Comparison of ENCODE assay signal across 1 cellular context in the genomic region with DNA sequence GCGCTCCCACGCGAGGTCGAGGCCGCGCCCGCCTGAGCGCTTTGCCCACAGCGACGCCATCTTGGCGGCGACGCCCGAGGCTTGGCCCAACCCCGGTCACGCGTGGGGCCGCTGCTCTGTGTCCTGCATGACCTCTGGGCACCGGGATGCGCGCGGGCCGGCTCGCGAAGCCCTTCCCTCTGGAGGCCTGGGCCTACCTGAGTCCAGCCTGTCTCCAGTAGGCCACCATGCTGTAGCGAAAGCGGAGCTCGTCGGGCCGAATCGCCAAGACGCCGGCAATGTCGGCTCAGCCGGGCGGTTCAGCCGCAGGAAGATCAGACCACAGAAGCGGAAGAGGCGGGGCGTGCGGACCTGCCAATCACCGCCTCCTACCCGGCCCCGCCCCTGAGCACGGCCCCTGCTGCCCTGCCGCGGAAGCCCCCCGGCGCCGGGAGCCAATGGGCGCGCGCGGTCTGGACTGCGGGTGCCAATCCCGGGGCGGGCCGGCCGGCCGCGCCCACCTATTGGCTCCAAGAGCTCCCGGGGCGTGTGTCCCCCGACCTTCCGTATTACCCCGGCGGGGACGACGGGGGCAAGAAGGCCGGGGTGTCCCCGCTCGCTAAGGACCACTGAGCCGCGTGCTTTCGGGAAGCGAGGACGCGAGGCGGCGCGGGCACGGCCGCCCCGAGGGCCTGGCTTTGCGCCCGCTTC.
A peak's percentile ranks its signal among the peaks of the same experiment; 100 is the strongest.
TF ChIP-seq lines count a peak whose summit lies in the region.

A gene (minus strand): TSS at position 313 of the 690 bp plus-strand sequence. CDS start 84 bp downstream, at position 229.

TF ChIP-seq in HCT116, 20 proteins besides CTCF, POLR2A, EP300 and RAD21 (continued from another document):
- TF ChIP-seq YY1 (IDR thresholded peaks at IDR 0.05; ENCODE audit: extremely low read depth, insufficient replicate concordance, low read depth, low read length): peak; percentile 35
- TF ChIP-seq EZH2 (IDR thresholded peaks at IDR 0.05): no peak
- TF ChIP-seq ZFX (IDR thresholded peaks at IDR 0.05): peak; percentile 63
- TF ChIP-seq SIN3A (IDR thresholded peaks at IDR 0.05; ENCODE audit: low read depth): peak; percentile 77
- no peak for TF ChIP-seq TCF7L2 (IDR thresholded peaks at IDR 0.05; ENCODE audit: borderline replicate concordance, extremely low read depth, insufficient read depth, insufficient read length)
- TF ChIP-seq SP1 (IDR thresholded peaks at IDR 0.05; ENCODE audit: low read depth): peak; percentile 85
- TF ChIP-seq JUND (IDR thresholded peaks at IDR 0.05): no peak
- no peak for TF ChIP-seq ZNF274 (IDR thresholded peaks at IDR 0.05; ENCODE audit: low read depth, low read length)
- TF ChIP-seq CBX3 (IDR thresholded peaks at IDR 0.05; ENCODE audit: low read depth): no peak
TF ChIP-seq in HCT116: peak in this region for 8.
